ENCODE assay signal across 8 cellular contexts in genomic region chr14:55191101-55191880, GRCh38. TPM values are rescaled to one million over a fixed set of nuclear protein-coding genes. Genes with fewer than 3 reads are reported as not detected.
A peak's percentile ranks its signal among the peaks of the same experiment; 100 is the strongest.
DNase-seq lines count a peak whose midpoint lies in the region; ATAC-seq and TF ChIP-seq lines count a peak whose summit lies in the region.

DLGAP5 (minus strand) TSS chr14:55191585; CDS start chr14:55189179, 2,406 bp downstream.

- peak within 1 kb of the TSS; percentile 83 to 98 (median 88) for H3K4me2 ChIP-seq in BLaER1 treated with 17β-estradiol and CSF1 and Interleukin-3, amounts not matched to agents 10 nM and 100 nM

- ATAC-seq in GM19328 (IDR thresholded peaks at IDR 0.05; ENCODE audit: unreplicated experiment): peak; percentile 98
- ATAC-seq in HG03469 (IDR thresholded peaks at IDR 0.05; ENCODE audit: unreplicated experiment): peak; percentile 95

- peaks cover 21 to 36% (median 34%) of the 10 kb centered on the region in 10 experiments for H3K4me1 ChIP-seq in BLaER1 treated with 17β-estradiol and CSF1 and Interleukin-3, amounts not matched to agents 10 nM and 100 nM
- no peaks in the 10 kb centered on the region for H3K4me1 ChIP-seq in colonic mucosa

- H3K4me3 ChIP-seq in BLaER1 treated with 17β-estradiol and CSF1 and Interleukin-3, amounts not matched to agents 10 nM and 100 nM: peak within 1 kb of the TSS; percentile 69 to 95 (median 86)
- peak within 1 kb of the TSS; percentile 45 for H3K4me3 ChIP-seq in colonic mucosa

- no peaks in the 10 kb centered on the region for H3K9me3 ChIP-seq in BLaER1 treated with 17β-estradiol and CSF1 and Interleukin-3, amounts not matched to agents 10 nM and 100 nM (replicated peaks in 1 of 11)
- no peaks in the 10 kb centered on the region for H3K9me3 ChIP-seq in colonic mucosa

- intact Hi-C loops in colonic mucosa (cut with DNase I): no loop called here

- H4K20me1 ChIP-seq in BLaER1 treated with 17β-estradiol and CSF1 and Interleukin-3, amounts not matched to agents 10 nM and 100 nM: no peaks in the 10 kb centered on the region

- no peak for TF ChIP-seq CTCF in colonic mucosa (IDR thresholded peaks at IDR 0.05)

- H3K27me3 ChIP-seq in BLaER1 treated with 17β-estradiol and CSF1 and Interleukin-3, amounts not matched to agents 10 nM and 100 nM: no peaks in the 10 kb centered on the region
- no peaks in the 10 kb centered on the region for H3K27me3 ChIP-seq in colonic mucosa

- peaks cover 0 to 26% (median 22%) of the 10 kb centered on the region in 11 experiments; a peak in 17 of 22 replicates for H3K36me3 ChIP-seq in BLaER1 treated with 17β-estradiol and CSF1 and Interleukin-3, amounts not matched to agents 10 nM and 100 nM
- no peaks in the 10 kb centered on the region for H3K36me3 ChIP-seq in colonic mucosa

- H3K9ac ChIP-seq in BLaER1 treated with 17β-estradiol and CSF1 and Interleukin-3, amounts not matched to agents 10 nM and 100 nM: peak within 1 kb of the TSS; percentile 70 to 89 (median 86)
- peak within 1 kb of the TSS; percentile 40 to 68 for H3K9ac ChIP-seq in colonic mucosa (ENCODE audit: low read depth in 2 of 2, low read length in 2 of 2)

- H3K27ac ChIP-seq in BLaER1 treated with 17β-estradiol and CSF1 and Interleukin-3, amounts not matched to agents 10 nM and 100 nM: peak within 1 kb of the TSS in 10 of 11 experiments; percentile 35 to 92 (median 80); a peak in 18 of 22 replicates
- no peak within 1 kb of the TSS for H3K27ac ChIP-seq in colonic mucosa

- peak; percentile 98 for DNase-seq in NCI-H526 (lab: John Stamatoyannopoulos, UW)
- peak; percentile 86 for DNase-seq in activated CD4-positive, alpha-beta T cell treated with anti-CD3 and anti-CD28 coated beads for 4 hours
- peak; percentile 97 for DNase-seq in colonic mucosa
- peak; percentile 97 for DNase-seq in kidney tubule cell (ENCODE audit: low spot score)
- peak; percentile 67 to 88 (median 76) for DNase-seq in stimulated activated CD4-positive, alpha-beta T cell treated with anti-CD3 and anti-CD28 coated beads, Interleukin-1b, Interleukin-23, amount 100 ng/mL, for 24 hours (ENCODE audit: low read depth in 4 of 4, low spot score in 1 of 4)

RNA-seq across cellular contexts. Expression of gene DLGAP5, which starts in this region (rescaled TPM):
- total RNA-seq in colonic mucosa: 10 to 100 TPM; 10.5 to 35.9 TPM
